In the genomic region with DNA sequence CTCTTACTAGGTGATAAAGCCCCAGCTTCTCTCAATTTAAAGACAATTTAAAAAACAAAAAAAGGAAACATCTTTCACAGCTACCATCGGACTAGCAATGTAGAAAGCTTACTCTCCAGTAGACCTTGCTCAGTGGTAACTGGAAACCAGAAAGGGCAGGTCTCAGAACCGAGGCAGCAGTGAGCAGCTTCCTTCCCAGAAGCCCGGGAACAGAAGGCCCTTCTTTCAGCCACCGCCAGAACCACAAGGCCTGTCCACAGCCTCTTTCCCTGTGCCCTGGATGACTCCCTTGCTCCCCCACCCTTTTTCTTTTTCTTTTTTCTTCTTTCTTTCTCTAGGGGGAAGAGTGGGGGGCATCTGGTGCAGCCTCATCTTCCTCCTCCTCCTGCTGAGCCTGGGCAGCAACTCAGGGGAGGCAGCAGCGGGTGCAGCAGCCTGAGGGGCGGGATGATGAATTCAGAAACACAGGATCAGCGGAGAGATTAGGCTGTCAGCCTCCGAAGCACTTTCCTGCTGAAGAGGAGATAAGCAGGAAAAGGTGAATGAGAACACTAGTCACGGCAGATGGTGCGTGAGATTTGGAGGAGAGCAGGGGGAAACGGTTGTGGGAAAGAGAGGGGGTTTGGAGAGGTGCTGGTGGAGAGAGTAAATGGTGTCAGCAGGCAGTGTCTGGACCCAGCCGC, we compare ENCODE assay signal across 29 cellular contexts.
DNase-seq lines count a peak whose midpoint lies in the region; TF ChIP-seq lines count a peak whose summit lies in the region.
"Had no signal": no experiment of that assay in that cellular context is flagged by ENCODE, and none has a peak within 500 bp of the region (broad histone marks: within the 10 kb centered on the region; RNA-seq: fewer than 3 reads in every experiment).

No MANE protein-coding gene starts in this region.

- CTCF ChIA-PET in CD8-positive, alpha-beta memory T cell (lab: Charles Lee): no interaction called here

- H3K27ac ChIP-seq in WERI-Rb-1 (peak overlapping the region; percentile 85), neural progenitor cell (peak overlapping the region; percentile 25)
- H3K27ac ChIP-seq in CD8-positive, alpha-beta memory T cell (ENCODE audit: low read depth, low read length): no peak overlapping the region
- H3K27ac ChIP-seq: A549, heart left ventricle, lower lobe of right lung, pancreas, SJCRH30 had no signal

- H3K9me3 ChIP-seq in WERI-Rb-1 (ENCODE audit: severe bottlenecking) (peaks cover 8% of the 10 kb centered on the region), neural progenitor cell (ENCODE audit: low read depth) (no peaks in the 10 kb centered on the region)
- no peaks in the 10 kb centered on the region for H3K9me3 ChIP-seq in CD8-positive, alpha-beta memory T cell (ENCODE audit: low read length)
- H3K9me3 ChIP-seq: A549, heart left ventricle, lower lobe of right lung, pancreas, SJCRH30 had no signal

- no peaks in the 10 kb centered on the region for H3K36me3 Mint-ChIP-seq in neural progenitor cell
- peaks cover 0 to 9% (median 0%) of the 10 kb centered on the region in 3 donors for H3K36me3 Mint-ChIP-seq in CD8-positive, alpha-beta memory T cell

- peaks cover 12% of the 10 kb centered on the region for H3K4me1 ChIP-seq in neural progenitor cell
- H3K4me1 ChIP-seq in CD8-positive, alpha-beta memory T cell (ENCODE audit: insufficient read depth, low read length): no peaks in the 10 kb centered on the region
- H3K4me1 ChIP-seq: A549, heart left ventricle, lower lobe of right lung, pancreas had no signal

- peaks cover 5% of the 10 kb centered on the region for H3K9me3 Mint-ChIP-seq in neural progenitor cell
- peaks cover 0 to 1% (median 0%) of the 10 kb centered on the region in 5 donors for H3K9me3 Mint-ChIP-seq in CD8-positive, alpha-beta memory T cell
- H3K9me3 Mint-ChIP-seq: CD4-positive, alpha-beta T cell had no signal

- H3K9ac ChIP-seq in neural progenitor cell: no peak overlapping the region

- H3K4me3 ChIP-seq in WERI-Rb-1 (ENCODE audit: low read depth, low read length) (peak overlapping the region; percentile 40), neural progenitor cell (no peak overlapping the region)
- H3K4me3 ChIP-seq in CD8-positive, alpha-beta memory T cell (ENCODE audit: low read length): no peak overlapping the region
- H3K4me3 ChIP-seq: A549, heart left ventricle, lower lobe of right lung, pancreas, SJCRH30 had no signal

- H3K27me3 ChIP-seq in WERI-Rb-1 (ENCODE audit: insufficient read depth, low read depth, severe bottlenecking) (no peaks in the 10 kb centered on the region), neural progenitor cell (no peaks in the 10 kb centered on the region)
- no peaks in the 10 kb centered on the region for H3K27me3 ChIP-seq in CD8-positive, alpha-beta memory T cell (ENCODE audit: insufficient read depth, low read length, poor library complexity, severe bottlenecking)
- H3K27me3 ChIP-seq: pancreas, SJCRH30 had no signal

- peaks cover 3% of the 10 kb centered on the region for H3K27me3 Mint-ChIP-seq in neural progenitor cell (ENCODE audit: insufficient read depth, low read depth)
- peaks cover 8 to 19% of the 10 kb centered on the region in 2 donors for H3K27me3 Mint-ChIP-seq in CD8-positive, alpha-beta memory T cell

- H3K27ac Mint-ChIP-seq in neural progenitor cell: no peak overlapping the region
- H3K27ac Mint-ChIP-seq in CD8-positive, alpha-beta memory T cell: peak overlapping the region in 2 of 8 donors; percentile 19 to 78
- H3K27ac Mint-ChIP-seq: activated T-helper 1 cell treated with anti-CD3 and anti-CD28 coated beads, Interleukin-12 subunit alpha, Interleukin-12 subunit beta, Interleukin-2, Interleukin-4 antibody, amounts not matched to agents 30 ng/mL and 10 ng/mL and 1 ng/mL, durations not matched to agents 14 hours and 24 hours and 36 hours; CD4-positive, alpha-beta T cell; natural killer cell had no signal

- H3K4me2 ChIP-seq in neural progenitor cell: peak overlapping the region; percentile 63
- H3K4me2 ChIP-seq: A549 had no signal

- no peak overlapping the region for H3K4me3 Mint-ChIP-seq in neural progenitor cell
- H3K4me3 Mint-ChIP-seq in CD8-positive, alpha-beta memory T cell: no peak overlapping the region
- H3K4me3 Mint-ChIP-seq: activated T-helper 1 cell treated with anti-CD3 and anti-CD28 coated beads, Interleukin-12 subunit alpha, Interleukin-12 subunit beta, Interleukin-2, Interleukin-4 antibody, amounts not matched to agents 30 ng/mL and 10 ng/mL and 1 ng/mL, durations not matched to agents 14 hours and 24 hours and 36 hours; CD4-positive, alpha-beta T cell; natural killer cell had no signal

- no peaks in the 10 kb centered on the region for H4K20me1 ChIP-seq in neural progenitor cell (ENCODE audit: low read depth)

- H3K4me1 Mint-ChIP-seq in neural progenitor cell: peaks cover 4% of the 10 kb centered on the region
- no peaks in the 10 kb centered on the region for H3K4me1 Mint-ChIP-seq in CD8-positive, alpha-beta memory T cell

- TF ChIP-seq CTCF in WERI-Rb-1 (IDR thresholded peaks at IDR 0.05; ENCODE audit: low read depth, low read length): 0 out of 2 replicates have a peak, but pooled peaks have one; percentile 1
- TF ChIP-seq CTCF in neural progenitor cell (IDR thresholded peaks at IDR 0.05): no peak

- DNase-seq in NCI-H2227 (lab: John Stamatoyannopoulos, UW; ENCODE audit: unreplicated experiment) (peak; percentile 10), NCI-H2227 treated with DMSO at 0.1 percent for 48 hours (lab: John Stamatoyannopoulos, UW) (no peak), NCI-H345 (lab: John Stamatoyannopoulos, UW) (peak; percentile 71), WERI-Rb-1 (peak; percentile 97), neural progenitor cell (ENCODE audit: low spot score) (peak; percentile 46), UCSD-AML1 (lab: John Stamatoyannopoulos, UW; ENCODE audit: unreplicated experiment) (no peak), NCI-H2081 treated with DMSO at 0.1 percent for 48 hours (lab: John Stamatoyannopoulos, UW) (no peak)
- DNase-seq in CD8-positive, alpha-beta memory T cell: no peak
- DNase-seq: activated CD4-positive, alpha-beta T cell treated with anti-CD3 and anti-CD28 coated beads, Interleukin-2, amount 50 U/mL, for 48 hours; activated naive CD4-positive, alpha-beta T cell treated with anti-CD3 and anti-CD28 coated beads, Interleukin-2, amount 50 U/mL, for 16 hours; AML-193; amniotic stem cell; CD4-positive, alpha-beta T cell; heart left ventricle; KBM-7; kidney; lower lobe of right lung; MM.1S; natural killer cell; NCI-H1436 treated with DMSO at 0.1 percent for 48 hours; NCI-H446 treated with DMSO at 0.1 percent for 48 hours; pancreas; right cardiac atrium; SJCRH30; stimulated activated CD4-positive, alpha-beta T cell treated with anti-CD3 and anti-CD28 coated beads, Interleukin-12 subunit alpha, Interleukin-12 subunit beta, amount 100 ng/mL, for 4 hours; stimulated activated CD4-positive, alpha-beta T cell treated with anti-CD3 and anti-CD28 coated beads, Interleukin-4, amount 100 ng/mL, for 1 hour; trophoblast cell had no signal

- POLR2A ChIA-PET in CD8-positive, alpha-beta memory T cell (lab: Charles Lee): no interaction called here

- H2AFZ ChIP-seq in neural progenitor cell (replicated peaks): peak overlapping the region; percentile 81

- H3K79me2 ChIP-seq in neural progenitor cell (ENCODE audit: low read depth): no peaks in the 10 kb centered on the region

- peaks cover 6% of the 10 kb centered on the region for H3F3A ChIP-seq in neural progenitor cell (ENCODE audit: low read depth)

- no peaks in the 10 kb centered on the region for H3K36me3 ChIP-seq in WERI-Rb-1
- no peaks in the 10 kb centered on the region for H3K36me3 ChIP-seq in neural progenitor cell
- H3K36me3 ChIP-seq in CD8-positive, alpha-beta memory T cell (ENCODE audit: insufficient read depth, low read length): no peaks in the 10 kb centered on the region
- H3K36me3 ChIP-seq: heart left ventricle, lower lobe of right lung, pancreas, SJCRH30 had no signal

Comparison
In these comparisons a context has a peak if more than half of its experiments do, and no peak if none do; other contexts are left out.
1. DNase-seq: peak in NCI-H2227 (single experiment), NCI-H345 (single experiment), WERI-Rb-1 (single experiment) and neural progenitor cell (single experiment); none in NCI-H2227 treated with DMSO at 0.1 percent for 48 hours (single experiment), CD8-positive, alpha-beta memory T cell (0 of 5), UCSD-AML1 (single experiment) and NCI-H2081 treated with DMSO at 0.1 percent for 48 hours (single experiment).